ENCODE assay signal across 2 cellular contexts in the genomic region with DNA sequence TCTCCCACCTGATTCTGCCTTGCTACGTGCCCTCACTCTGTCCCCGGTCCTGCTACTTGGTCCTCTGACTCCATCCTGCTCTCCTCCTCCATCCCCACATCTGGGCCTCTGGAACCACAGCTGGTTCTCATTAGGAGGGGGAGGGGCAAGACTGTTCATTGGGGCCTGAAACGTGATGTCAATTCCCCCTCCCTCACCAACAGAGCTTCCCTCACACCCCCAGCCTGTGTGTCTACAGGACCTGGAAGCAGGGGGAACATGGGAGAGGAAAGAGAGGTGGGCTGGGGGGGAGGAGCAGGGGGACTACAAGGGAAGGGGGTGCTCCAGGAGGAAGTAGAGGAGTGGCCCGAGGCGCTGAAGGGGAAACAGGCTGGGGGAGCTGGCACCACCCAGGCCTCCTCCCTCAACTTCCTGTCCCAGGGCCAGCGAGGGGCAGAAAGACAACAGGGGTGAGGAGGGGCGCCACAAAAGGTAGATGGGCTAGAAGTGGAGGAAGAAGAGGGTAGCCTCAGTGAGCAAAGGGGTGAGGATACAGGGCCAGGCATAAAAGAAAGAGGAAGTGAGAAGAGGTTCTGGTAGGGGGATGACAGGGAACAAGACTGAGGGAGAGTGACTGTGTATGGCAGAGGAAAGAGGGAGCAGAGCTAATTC.
TF ChIP-seq lines count a peak whose summit lies in the region.

No MANE protein-coding gene starts in this region.

TF ChIP-seq in GM12891, 5 proteins besides CTCF, POLR2A, EP300 and RAD21:
- TF ChIP-seq POLR2AphosphoS5 (IDR thresholded peaks at IDR 0.05; ENCODE audit: low read depth, low read length) (no peak), POU2F2 (IDR thresholded peaks at IDR 0.05; ENCODE audit: low read depth, low read length) (0 out of 2 replicates have a peak, but pooled peaks have one; percentile 10), TAF1 (IDR thresholded peaks at IDR 0.05; ENCODE audit: low read depth, low read length) (no peak), SPI1 (IDR thresholded peaks at IDR 0.05; ENCODE audit: low read depth, low read length) (peak; percentile 98)

TF ChIP-seq in GM12878, 131 proteins besides CTCF, POLR2A, EP300 and RAD21:
- TF ChIP-seq HDGF (IDR thresholded peaks at IDR 0.05) = peak; percentile 93
- TF ChIP-seq IKZF1 (conservative IDR thresholded peaks at IDR 0.05) = peak; percentile 89
- TF ChIP-seq, protein P1, sequence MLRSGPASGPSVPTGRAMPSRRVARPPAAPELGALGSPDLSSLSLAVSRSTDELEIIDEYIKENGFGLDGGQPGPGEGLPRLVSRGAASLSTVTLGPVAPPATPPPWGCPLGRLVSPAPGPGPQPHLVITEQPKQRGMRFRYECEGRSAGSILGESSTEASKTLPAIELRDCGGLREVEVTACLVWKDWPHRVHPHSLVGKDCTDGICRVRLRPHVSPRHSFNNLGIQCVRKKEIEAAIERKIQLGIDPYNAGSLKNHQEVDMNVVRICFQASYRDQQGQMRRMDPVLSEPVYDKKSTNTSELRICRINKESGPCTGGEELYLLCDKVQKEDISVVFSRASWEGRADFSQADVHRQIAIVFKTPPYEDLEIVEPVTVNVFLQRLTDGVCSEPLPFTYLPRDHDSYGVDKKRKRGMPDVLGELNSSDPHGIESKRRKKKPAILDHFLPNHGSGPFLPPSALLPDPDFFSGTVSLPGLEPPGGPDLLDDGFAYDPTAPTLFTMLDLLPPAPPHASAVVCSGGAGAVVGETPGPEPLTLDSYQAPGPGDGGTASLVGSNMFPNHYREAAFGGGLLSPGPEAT (IDR thresholded peaks at IDR 0.05; ENCODE audit: low read depth) = peak; percentile 80
- peak; percentile 88 for TF ChIP-seq IRF4 (IDR thresholded peaks at IDR 0.05; ENCODE audit: low read depth, low read length)
- TF ChIP-seq TCF12 (IDR thresholded peaks at IDR 0.05; ENCODE audit: low read depth, low read length) = 0 out of 2 replicates have a peak, but pooled peaks have one; percentile 34
- TF ChIP-seq MEF2A (IDR thresholded peaks at IDR 0.05; ENCODE audit: insufficient read depth, low read depth, low read length) = no peak
- peak; percentile 96 for TF ChIP-seq IKZF2 (IDR thresholded peaks at IDR 0.05)
- TF ChIP-seq MTA3 (IDR thresholded peaks at IDR 0.05; ENCODE audit: borderline replicate concordance, low read length) = no peak
- no peak for TF ChIP-seq ZBED1 (IDR thresholded peaks at IDR 0.05; ENCODE audit: borderline replicate concordance)
- TF ChIP-seq SPI1 (IDR thresholded peaks at IDR 0.05; ENCODE audit: borderline replicate concordance, insufficient read depth, low read depth, low read length) = peak; percentile 97
- TF ChIP-seq EED (IDR thresholded peaks at IDR 0.05; ENCODE audit: low read depth) = peak; percentile 98
- peak; percentile 45; the same call in 1 of the 2 replicates for TF ChIP-seq ATF7 (IDR thresholded peaks at IDR 0.05; ENCODE audit: low read depth)
- TF ChIP-seq RUNX3 (IDR thresholded peaks at IDR 0.05; ENCODE audit: low read length) = peak; percentile 40; the same call in 1 of the 2 replicates
- TF ChIP-seq BMI1 (IDR thresholded peaks at IDR 0.05; ENCODE audit: borderline replicate concordance) = no peak
- peak; percentile 58; the same call in 1 of the 2 replicates for TF ChIP-seq GATAD2B (conservative IDR thresholded peaks at IDR 0.05; ENCODE audit: low read depth)
- TF ChIP-seq DPF2 (IDR thresholded peaks at IDR 0.05) = 0 out of 2 replicates have a peak, but pooled peaks have one; percentile 84
- TF ChIP-seq NBN (IDR thresholded peaks at IDR 0.05) = peak; percentile 90
- peak in 1 of 2 experiments; percentile 11; a peak in 1 of 4 replicates for TF ChIP-seq BHLHE40 (IDR thresholded peaks at IDR 0.05; ENCODE audit: borderline replicate concordance in 1 of 2, low read depth in 2 of 2, low read length in 1 of 2)
- TF ChIP-seq, protein P2, sequence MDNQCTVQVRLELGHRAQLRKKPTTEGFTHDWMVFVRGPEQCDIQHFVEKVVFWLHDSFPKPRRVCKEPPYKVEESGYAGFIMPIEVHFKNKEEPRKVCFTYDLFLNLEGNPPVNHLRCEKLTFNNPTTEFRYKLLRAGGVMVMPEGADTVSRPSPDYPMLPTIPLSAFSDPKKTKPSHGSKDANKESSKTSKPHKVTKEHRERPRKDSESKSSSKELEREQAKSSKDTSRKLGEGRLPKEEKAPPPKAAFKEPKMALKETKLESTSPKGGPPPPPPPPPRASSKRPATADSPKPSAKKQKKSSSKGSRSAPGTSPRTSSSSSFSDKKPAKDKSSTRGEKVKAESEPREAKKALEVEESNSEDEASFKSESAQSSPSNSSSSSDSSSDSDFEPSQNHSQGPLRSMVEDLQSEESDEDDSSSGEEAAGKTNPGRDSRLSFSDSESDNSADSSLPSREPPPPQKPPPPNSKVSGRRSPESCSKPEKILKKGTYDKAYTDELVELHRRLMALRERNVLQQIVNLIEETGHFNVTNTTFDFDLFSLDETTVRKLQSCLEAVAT (IDR thresholded peaks at IDR 0.05) = peak; percentile 51; the same call in 1 of the 2 replicates
- 0 out of 2 replicates have a peak, but pooled peaks have one; percentile 13 for TF ChIP-seq CREB1 (IDR thresholded peaks at IDR 0.05; ENCODE audit: low read depth)
- no peak for TF ChIP-seq ATF2 (IDR thresholded peaks at IDR 0.05; ENCODE audit: low read length)
- TF ChIP-seq MTA2 (IDR thresholded peaks at IDR 0.05; ENCODE audit: low read depth) = peak; percentile 75
